ENCODE assay signal across 1 cellular context in genomic region chr12:51326762-51327439, GRCh38.
TF ChIP-seq lines count a peak whose summit lies in the region.

No MANE protein-coding gene starts in this region.

TF ChIP-seq in GM12878, 131 proteins besides CTCF, POLR2A, EP300 and RAD21 (continued from another document):
- TF ChIP-seq NKRF (conservative IDR thresholded peaks at IDR 0.05) (no peak), HDGF (IDR thresholded peaks at IDR 0.05) (0 out of 2 replicates have a peak, but pooled peaks have one; percentile 45), MLLT1 (IDR thresholded peaks at IDR 0.05) (peak; percentile 58), EED (IDR thresholded peaks at IDR 0.05; ENCODE audit: low read depth) (peak; percentile 88), SP1 (IDR thresholded peaks at IDR 0.05; ENCODE audit: low read depth, low read length) (peak; percentile 32), SPI1 (IDR thresholded peaks at IDR 0.05; ENCODE audit: borderline replicate concordance, insufficient read depth, low read depth, low read length) (peak; percentile 87), PKNOX1 (IDR thresholded peaks at IDR 0.05) (peak; percentile 94), WRNIP1 (IDR thresholded peaks at IDR 0.05; ENCODE audit: borderline replicate concordance, low read depth, low read length) (no peak), CEBPZ (IDR thresholded peaks at IDR 0.05; ENCODE audit: low read depth, low read length) (no peak), MEF2A (IDR thresholded peaks at IDR 0.05; ENCODE audit: insufficient read depth, low read depth, low read length) (peak; percentile 34; the same call in 1 of the 2 replicates), PBX3 (IDR thresholded peaks at IDR 0.05; ENCODE audit: insufficient replicate concordance, low read depth, low read length) (peak; percentile 82), RELB (IDR thresholded peaks at IDR 0.05; ENCODE audit: low read depth) (peak; percentile 42; the same call in 1 of the 2 replicates), MEF2B (IDR thresholded peaks at IDR 0.05; ENCODE audit: partially characterized antibody, poor library complexity, severe bottlenecking) (peak; percentile 11), SUPT20H (IDR thresholded peaks at IDR 0.05; ENCODE audit: borderline replicate concordance, control insufficient read depth, low read depth, low read length) (no peak), NFIC (IDR thresholded peaks at IDR 0.05; ENCODE audit: low read depth, low read length) (peak; percentile 47), TCF3 (IDR thresholded peaks at IDR 0.05; ENCODE audit: borderline replicate concordance, insufficient read depth, low read depth, low read length) (no peak), IKZF2 (IDR thresholded peaks at IDR 0.05) (peak; percentile 68 to 70)
